In genomic region chr14:93939304-93940229, GRCh38 we compare ENCODE assay signal across 8 cellular contexts. TPM values are rescaled to one million over a fixed set of nuclear protein-coding genes. Genes with fewer than 3 reads are reported as not detected.
DNase-seq lines count a peak whose midpoint lies in the region; ATAC-seq and TF ChIP-seq lines count a peak whose summit lies in the region.

No MANE protein-coding gene starts in this region.

- no peaks in the 10 kb centered on the region for H3K9me3 ChIP-seq in esophagus squamous epithelium

- H3K27ac Mint-ChIP-seq in naive B cell = peak overlapping the region in 3 of 6 donors; percentile 44 to 87 (median 61)
- H3K27ac Mint-ChIP-seq in stimulated activated memory B cell treated with anti-CD40 and anti-IgM and Interleukin-4, amounts not matched to agents 10 μg/mL and 1 μg/mL and 100 μg/mL, for 72 hours = peak overlapping the region; percentile 54

- DNase-seq in SKM-1 (lab: John Stamatoyannopoulos, UW; ENCODE audit: unreplicated experiment) (peak; percentile 3), SKM-1 treated with dmso at 0.1 percent for 144 hours (lab: John Stamatoyannopoulos, UW; ENCODE audit: unreplicated experiment) (no peak), NCI-H748 treated with DMSO at 0.1 percent for 48 hours (lab: John Stamatoyannopoulos, UW) (peak; percentile 75), activated T-cell treated with anti-CD3 and anti-CD28 coated beads for 4 hours (peak; percentile 90), esophagus squamous epithelium (lab: John Stamatoyannopoulos, UW) (peak; percentile 24), naive B cell (peak; percentile 88)

- intact Hi-C loops in esophagus squamous epithelium (cut with DNase I) = loop anchor here (5.0 kb wide), 1 partner anchor 63 kb away; no protein-coding TSS in a partner anchor

- peak overlapping the region; percentile 38 to 86 (median 76) for H3K4me3 Mint-ChIP-seq in naive B cell
- peak overlapping the region; percentile 64 for H3K4me3 Mint-ChIP-seq in stimulated activated memory B cell treated with anti-CD40 and anti-IgM and Interleukin-4, amounts not matched to agents 10 μg/mL and 1 μg/mL and 100 μg/mL, for 72 hours

- no peak for TF ChIP-seq POLR2A in esophagus squamous epithelium (IDR thresholded peaks at IDR 0.05)

- peaks cover 18 to 61% (median 36%) of the 10 kb centered on the region in 3 donors for H3K4me1 ChIP-seq in esophagus squamous epithelium

- peaks cover 0 to 25% (median 0%) of the 10 kb centered on the region in 4 donors for H3K27me3 ChIP-seq in esophagus squamous epithelium

- H3K27me3 Mint-ChIP-seq in naive B cell = peaks cover 10 to 35% (median 16%) of the 10 kb centered on the region in 3 donors
- no peaks in the 10 kb centered on the region for H3K27me3 Mint-ChIP-seq in stimulated activated memory B cell treated with anti-CD40 and anti-IgM and Interleukin-4, amounts not matched to agents 10 μg/mL and 1 μg/mL and 100 μg/mL, for 72 hours

- TF ChIP-seq CTCF in esophagus squamous epithelium (IDR thresholded peaks at IDR 0.05) = peak; percentile 86 to 98 (median 90)

- peaks cover 0 to 9% of the 10 kb centered on the region in 2 donors for H3K36me3 Mint-ChIP-seq in naive B cell
- H3K36me3 Mint-ChIP-seq in stimulated activated memory B cell treated with anti-CD40 and anti-IgM and Interleukin-4, amounts not matched to agents 10 μg/mL and 1 μg/mL and 100 μg/mL, for 72 hours = peaks cover 14% of the 10 kb centered on the region

- H3K36me3 ChIP-seq in esophagus squamous epithelium = no peaks in the 10 kb centered on the region

- H3K27ac ChIP-seq in esophagus squamous epithelium = peak overlapping the region in 3 of 4 donors; percentile 8 to 81 (median 69)

- no peaks in the 10 kb centered on the region for H3K9me3 Mint-ChIP-seq in naive B cell
- H3K9me3 Mint-ChIP-seq in stimulated activated memory B cell treated with anti-CD40 and anti-IgM and Interleukin-4, amounts not matched to agents 10 μg/mL and 1 μg/mL and 100 μg/mL, for 72 hours = no peaks in the 10 kb centered on the region

- ATAC-seq in HG02973 (IDR thresholded peaks at IDR 0.05; ENCODE audit: unreplicated experiment) = peak; percentile 85
- ATAC-seq in naive B cell (ENCODE audit: low read depth in 2 of 2) = peak; percentile 94 to 95
- ATAC-seq in stimulated activated memory B cell treated with anti-CD40 and anti-IgM and Interleukin-4, amounts not matched to agents 10 μg/mL and 1 μg/mL and 100 μg/mL, for 72 hours = peak; percentile 96

- H3K4me3 ChIP-seq in esophagus squamous epithelium = peak overlapping the region; percentile 8 to 62 (median 36)

- 37 to 57% methylated on average over 3 to 6 of the region's 84 CpGs for WGBS in esophagus squamous epithelium, 2 donors

- peaks cover 0 to 9% (median 7%) of the 10 kb centered on the region in 3 donors for H3K4me1 Mint-ChIP-seq in naive B cell
- H3K4me1 Mint-ChIP-seq in stimulated activated memory B cell treated with anti-CD40 and anti-IgM and Interleukin-4, amounts not matched to agents 10 μg/mL and 1 μg/mL and 100 μg/mL, for 72 hours = peaks cover 19% of the 10 kb centered on the region

RNA-seq across cellular contexts. Expression of gene FAM181A, which starts 12.4 kb away (rescaled TPM):
- not detected for total RNA-seq in esophagus squamous epithelium
- polyA plus RNA-seq in naive B cell (ENCODE audit: low read depth in 6 of 6) = not detected

RNA-seq across cellular contexts. Expression of gene ASB2, which starts 36.8 kb away (rescaled TPM):
- total RNA-seq in esophagus squamous epithelium = 1 to 10 TPM in 3 of 4 donors, under 1 TPM in 1; 0.83 to 8.8 (median 3.7) TPM
- under 1 TPM in 3 of 6 donors, not detected in 3; 0.18 to 0.62 (median 0.29) TPM for polyA plus RNA-seq in naive B cell (ENCODE audit: low read depth in 6 of 6)

RNA-seq across cellular contexts. Expression of gene CCDC197, which starts 57.5 kb away (rescaled TPM):
- not detected for total RNA-seq in esophagus squamous epithelium
- polyA plus RNA-seq in naive B cell (ENCODE audit: low read depth in 6 of 6) = not detected
